ENCODE assay signal across 8 cellular contexts in genomic region chr4:98928131-98928504, GRCh38. TPM values are rescaled to one million over a fixed set of nuclear protein-coding genes. Genes with fewer than 3 reads are reported as not detected.
A peak's percentile ranks its signal among the peaks of the same experiment; 100 is the strongest.
DNase-seq lines count a peak whose midpoint lies in the region; TF ChIP-seq lines count a peak whose summit lies in the region.

No MANE protein-coding gene starts in this region.

- peaks cover 38% of the 10 kb centered on the region for H4K20me1 ChIP-seq in hepatocyte (ENCODE audit: insufficient read depth, poor library complexity, severe bottlenecking)

- no peaks in the 10 kb centered on the region for H3K9me3 Mint-ChIP-seq in T-helper 1 cell treated with Interleukin-12 subunit alpha and Interleukin-12 subunit beta and Interleukin-4 antibody, amounts not matched to agents 30 μg/mL and 1 μg/mL, for 36 hours

- intact Hi-C loops in ascending aorta (cut with DNase I): loop anchor here (2.0 to 5.0 kb wide), 3 partner anchors 129 to 477 kb away; partner anchors contain the start of gene TSPAN5

- H3K36me3 ChIP-seq in ascending aorta (no peaks in the 10 kb centered on the region), hepatocyte (replicated peaks; ENCODE audit: insufficient read depth, low read depth) (no peaks in the 10 kb centered on the region)

- 1% methylated on average over 19 of the region's 26 CpGs for WGBS in hepatocyte (ENCODE audit: low lambda C conversion rate, missing lambda C conversion rate)

- peaks cover 33% of the 10 kb centered on the region for H3K4me1 Mint-ChIP-seq in T-helper 1 cell treated with Interleukin-12 subunit alpha and Interleukin-12 subunit beta and Interleukin-4 antibody, amounts not matched to agents 30 μg/mL and 1 μg/mL, for 36 hours (ENCODE audit: low read depth)

- H3K9me3 ChIP-seq in ascending aorta (no peaks in the 10 kb centered on the region), hepatocyte (ENCODE audit: low read depth) (no peaks in the 10 kb centered on the region)

- H3K4me2 ChIP-seq in hepatocyte: peak overlapping the region; percentile 78

- peaks cover 11% of the 10 kb centered on the region for H3K36me3 Mint-ChIP-seq in T-helper 1 cell treated with Interleukin-12 subunit alpha and Interleukin-12 subunit beta and Interleukin-4 antibody, amounts not matched to agents 30 μg/mL and 1 μg/mL, for 36 hours (ENCODE audit: low read depth)

- peak overlapping the region; percentile 99 for H3K4me3 Mint-ChIP-seq in T-helper 1 cell treated with Interleukin-12 subunit alpha and Interleukin-12 subunit beta and Interleukin-4 antibody, amounts not matched to agents 30 μg/mL and 1 μg/mL, for 36 hours

- no peaks in the 10 kb centered on the region for H3K27me3 Mint-ChIP-seq in T-helper 1 cell treated with Interleukin-12 subunit alpha and Interleukin-12 subunit beta and Interleukin-4 antibody, amounts not matched to agents 30 μg/mL and 1 μg/mL, for 36 hours (ENCODE audit: low read depth)

- peak; percentile 73 for DNase-seq in GM10248 (ENCODE audit: extremely low spot score)
- peak; percentile 60 for DNase-seq in HCEC 1CT
- peak; percentile 66 for DNase-seq in MV-4-11 (lab: John Stamatoyannopoulos, UW)
- DNase-seq in ascending aorta (ENCODE audit: low spot score in 2 of 2): peak; percentile 12 to 77
- peak; percentile 89 for DNase-seq in hepatocyte (ENCODE audit: low spot score)
- peak; percentile 52 for DNase-seq in retinal pigment epithelial cell (ENCODE audit: low read depth)
- no peak for DNase-seq in mesenteric fat pad (ENCODE audit: low spot score)

- no peaks in the 10 kb centered on the region for H3K27me3 ChIP-seq in ascending aorta
- H3K27me3 ChIP-seq in hepatocyte: no peaks in the 10 kb centered on the region

- POLR2A ChIA-PET in GM10248 (lab: Yijun Ruan, JAX): interaction anchor here (0.6 to 1.4 kb wide), 5 partner anchors 16 to 1769 kb away, joined by 3 to 4 read pairs (median 3); partner anchors contain the start of gene METAP1

- H2AFZ ChIP-seq in hepatocyte: peak overlapping the region; percentile 90

- H3K4me3 ChIP-seq in ascending aorta: peak overlapping the region; percentile 84 to 93
- peak overlapping the region; percentile 84 for H3K4me3 ChIP-seq in hepatocyte
- peak overlapping the region; percentile 76 for H3K4me3 ChIP-seq in retinal pigment epithelial cell (ENCODE audit: low read length)

- no peaks in the 10 kb centered on the region for H3K9me2 ChIP-seq in hepatocyte (replicated peaks; ENCODE audit: insufficient read depth)

- peaks cover 55% of the 10 kb centered on the region for H3K79me2 ChIP-seq in hepatocyte

- H3K4me1 ChIP-seq in ascending aorta (peaks cover 0 to 8% of the 10 kb centered on the region in 2 donors), hepatocyte (ENCODE audit: insufficient read depth) (peaks cover 9% of the 10 kb centered on the region)

- TF ChIP-seq CTCF in GM10248 (IDR thresholded peaks at IDR 0.05; ENCODE audit: control extremely low read depth, extremely low read depth, low read depth, missing control alignments) (no peak), ascending aorta (IDR thresholded peaks at IDR 0.05) (no peak), hepatocyte (IDR thresholded peaks at IDR 0.05; ENCODE audit: poor library complexity) (no peak), retinal pigment epithelial cell (conservative IDR thresholded peaks at IDR 0.05; ENCODE audit: low read depth, low read length) (no peak)

- H3K27ac ChIP-seq in ascending aorta (peak overlapping the region; percentile 92 to 97), hepatocyte (peak overlapping the region; percentile 96)

- CTCF ChIA-PET in GM10248 (lab: Yijun Ruan, JAX): interaction anchor here (1.3 to 3.4 kb wide), 6 partner anchors 11 to 128 kb away, joined by 4 to 20 read pairs (median 8); partner anchors contain the start of gene METAP1

- peak overlapping the region; percentile 99 for H3K27ac Mint-ChIP-seq in T-helper 1 cell treated with Interleukin-12 subunit alpha and Interleukin-12 subunit beta and Interleukin-4 antibody, amounts not matched to agents 30 μg/mL and 1 μg/mL, for 36 hours

RNA-seq across cellular contexts. Expression of gene EIF4E, which starts 0.8 kb away (rescaled TPM):
- total RNA-seq in ascending aorta (6.0 TPM), hepatocyte (95.1 and 124 TPM in 2 replicates), mesenteric fat pad (78.9 TPM)
- 109 and 122 TPM in 2 replicates for polyA plus RNA-seq in hepatocyte

Comparison
In these comparisons a context has a peak if more than half of its experiments do, and no peak if none do; other contexts are left out.
1. RNA of gene EIF4E, which starts 0.8 kb away (total RNA-seq): 95.1 to 124 TPM in hepatocyte and 78.9 TPM in mesenteric fat pad (single experiment); 6.0 TPM in ascending aorta (single experiment); every median in the first group is over 10 times any median in the second.
2. Peak in every context shown above with its lines, with median percentiles within 50 percentile points of each other: H3K4me3 ChIP-seq.